13 cellular contexts compared by ENCODE assay signal in the genomic region with DNA sequence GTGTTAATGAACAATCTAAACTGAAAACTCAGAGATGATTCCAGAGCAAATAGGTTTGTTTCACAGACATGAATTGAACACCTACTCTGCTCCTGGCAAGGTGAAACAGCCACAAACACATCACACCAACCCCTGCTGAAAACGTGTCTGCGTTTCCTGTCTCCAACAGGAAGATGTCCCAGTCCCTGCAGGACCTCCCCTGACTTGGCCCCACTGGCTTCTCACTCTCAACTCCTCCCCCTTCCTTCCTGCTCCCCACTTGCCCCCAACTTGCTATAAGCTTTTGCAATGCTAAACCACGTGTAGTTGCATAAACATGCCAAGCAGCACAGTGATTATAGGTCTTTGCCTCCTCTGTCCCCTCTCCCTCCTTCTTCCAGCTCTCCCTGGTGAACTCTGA.
A peak's percentile ranks its signal among the peaks of the same experiment; 100 is the strongest.
DNase-seq lines count a peak whose midpoint lies in the region; ATAC-seq lines count a peak whose summit lies in the region.
"Had no signal": no experiment of that assay in that cellular context is flagged by ENCODE, and none has a peak within 500 bp of the region (broad histone marks: within the 10 kb centered on the region; RNA-seq: fewer than 3 reads in every experiment).

No MANE protein-coding gene starts in this region.

- ATAC-seq in GM19324 (IDR thresholded peaks at IDR 0.05; ENCODE audit: low FRiP score, unreplicated experiment), result no peak

- DNase-seq in NCI-H748 (lab: John Stamatoyannopoulos, UW; ENCODE audit: unreplicated experiment), result peak; percentile 34
- DNase-seq in NCI-H748 treated with DMSO at 0.1 percent for 48 hours (lab: John Stamatoyannopoulos, UW), result no peak
- peak; percentile 2 for DNase-seq in T-helper 9 cell
- DNase-seq in stimulated activated CD8-positive, alpha-beta memory T cell treated with anti-CD3 and anti-CD28 coated beads, Interleukin-15, amount 100 ng/mL, for 4 hours (ENCODE audit: low read depth in 2 of 2), result peak; percentile 4 to 16
- no peak for DNase-seq in NCI-H1105 treated with DMSO at 0.1 percent for 48 hours (lab: John Stamatoyannopoulos, UW)
- DNase-seq in NCI-H526 treated with DMSO at 0.1 percent for 48 hours (lab: John Stamatoyannopoulos, UW), result no peak
- DNase-seq: colonic mucosa, DMS 273 treated with DMSO at 0.1 percent for 48 hours, H9, NCI-H1092 treated with DMSO at 0.1 percent for 48 hours, NCI-H446 treated with DMSO at 0.1 percent for 48 hours had no signal

- no peaks in the 10 kb centered on the region for H3K36me3 Mint-ChIP-seq in activated naive CD8-positive, alpha-beta T cell

- H3K9me3 Mint-ChIP-seq in activated naive CD8-positive, alpha-beta T cell (ENCODE audit: low read depth), result no peaks in the 10 kb centered on the region
- H3K9me3 Mint-ChIP-seq: H9 had no signal

- peak overlapping the region; percentile 77 for H3K27ac Mint-ChIP-seq in activated naive CD8-positive, alpha-beta T cell

- peak overlapping the region; percentile 18 for H3K4me3 Mint-ChIP-seq in activated naive CD8-positive, alpha-beta T cell
- H3K4me3 Mint-ChIP-seq: H9 had no signal

- peaks cover 34% of the 10 kb centered on the region for H3K4me1 Mint-ChIP-seq in activated naive CD8-positive, alpha-beta T cell (ENCODE audit: low read depth)

- H3K27me3 Mint-ChIP-seq in activated naive CD8-positive, alpha-beta T cell, result no peaks in the 10 kb centered on the region

Comparison
In these comparisons a context has a peak if more than half of its experiments do, and no peak if none do; other contexts are left out.
1. DNase-seq: peak in NCI-H748 (single experiment), T-helper 9 cell (single experiment) and stimulated activated CD8-positive, alpha-beta memory T cell treated with anti-CD3 and anti-CD28 coated beads, Interleukin-15, amount 100 ng/mL, for 4 hours (2 of 2); none in NCI-H748 treated with DMSO at 0.1 percent for 48 hours (single experiment), NCI-H1105 treated with DMSO at 0.1 percent for 48 hours (single experiment) and NCI-H526 treated with DMSO at 0.1 percent for 48 hours (single experiment).